Comparison of ENCODE assay signal across 11 cellular contexts in genomic region chr22:30821863-30822215, GRCh38.
DNase-seq lines count a peak whose midpoint lies in the region; ATAC-seq and TF ChIP-seq lines count a peak whose summit lies in the region.
"Had no signal": no experiment of that assay in that cellular context is flagged by ENCODE, and none has a peak within 500 bp of the region (broad histone marks: within the 10 kb centered on the region; RNA-seq: fewer than 3 reads in every experiment).

No MANE protein-coding gene starts in this region.

- H2AFZ ChIP-seq in mammary epithelial cell (ENCODE audit: low read depth, low read length) = peak overlapping the region; percentile 86

- CTCF ChIA-PET in mammary epithelial cell (lab: Charles Lee; ENCODE audit: low non-redundant PET) = no interaction called here

- no peaks in the 10 kb centered on the region for H4K20me1 ChIP-seq in mammary epithelial cell (ENCODE audit: insufficient read depth, low read length)

- H3K4me1 ChIP-seq in cardiac muscle cell (ENCODE audit: low read depth) (peaks cover 5% of the 10 kb centered on the region), mammary epithelial cell (ENCODE audit: insufficient read depth, low read length) (peaks cover 7% of the 10 kb centered on the region), lower lobe of right lung (peaks cover 11% of the 10 kb centered on the region), thoracic aorta (ENCODE audit: control insufficient read depth in 1 of 2, low read depth in 2 of 2) (peaks cover 4 to 11% of the 10 kb centered on the region in 2 donors)

- H3K4me3 ChIP-seq in cardiac muscle cell (peak overlapping the region; percentile 19), mammary epithelial cell (replicated peaks in 1 of 3; ENCODE audit: insufficient read depth in 1 of 3, low read depth in 2 of 3, low read length in 3 of 3) (peak overlapping the region; percentile 44 to 51 (median 49)), lower lobe of right lung (peak overlapping the region; percentile 49), thoracic aorta (peak overlapping the region; percentile 49)

- H3K9me3 ChIP-seq in cardiac muscle cell (ENCODE audit: low read depth) (no peaks in the 10 kb centered on the region), mammary epithelial cell (replicated peaks; ENCODE audit: insufficient read depth, low read length) (no peaks in the 10 kb centered on the region), lower lobe of right lung (no peaks in the 10 kb centered on the region), thoracic aorta (no peaks in the 10 kb centered on the region)

- H3K4me2 ChIP-seq in mammary epithelial cell (ENCODE audit: insufficient read depth, low read depth, low read length) = peak overlapping the region; percentile 97
- H3K4me2 ChIP-seq: KMS-11 had no signal

- TF ChIP-seq CTCF in cardiac muscle cell (IDR thresholded peaks at IDR 0.05; ENCODE audit: low read depth, low read length) (no peak), mammary epithelial cell (conservative IDR thresholded peaks at IDR 0.05 in 1 of 2, IDR thresholded peaks at IDR 0.05 in 1 of 2; ENCODE audit: extremely low read depth in 1 of 2, insufficient read depth in 1 of 2, low read depth in 1 of 2, low read length in 2 of 2) (no peak), lower lobe of right lung (IDR thresholded peaks at IDR 0.05) (no peak), thoracic aorta (IDR thresholded peaks at IDR 0.05) (no peak)

- DNase-seq in cardiac muscle cell (ENCODE audit: low read depth in 1 of 2, low spot score in 1 of 2) (no peak), Right ventricle myocardium superior (no peak), mammary epithelial cell (no peak), lower lobe of right lung (no peak), thoracic aorta (ENCODE audit: low spot score) (no peak), EL (no peak), NCI-H2196 (lab: John Stamatoyannopoulos, UW; ENCODE audit: unreplicated experiment) (no peak), activated gamma-delta T cell treated with Interleukin-2 at 50 U/mL for 16 hours (no peak)
- DNase-seq: CD4-positive, alpha-beta T cell; naive B cell had no signal

- H3K27me3 ChIP-seq in cardiac muscle cell (peaks cover 67% of the 10 kb centered on the region), mammary epithelial cell (ENCODE audit: insufficient read depth, low read length) (no peaks in the 10 kb centered on the region), lower lobe of right lung (ENCODE audit: low read depth) (peaks cover 50% of the 10 kb centered on the region), thoracic aorta (replicated peaks; ENCODE audit: insufficient read depth) (peaks cover 3% of the 10 kb centered on the region)

- in situ Hi-C loops in mammary epithelial cell (cut with MboI; ENCODE audit: low sequenced_read_pairs in 2 of 2) = no loop called here

- dilution Hi-C loops in mammary epithelial cell (cut with HindIII; ENCODE audit: low sequenced_read_pairs) = no loop called here

- H3K27ac ChIP-seq in cardiac muscle cell (no peak overlapping the region), mammary epithelial cell (ENCODE audit: insufficient read depth, low read depth, low read length) (no peak overlapping the region), lower lobe of right lung (no peak overlapping the region), thoracic aorta (no peak overlapping the region)
- H3K27ac ChIP-seq: KMS-11 had no signal

- no peak for ATAC-seq in Right ventricle myocardium superior (ENCODE audit: poor library complexity)
- ATAC-seq in lower lobe of right lung = no peak
- ATAC-seq in thoracic aorta (ENCODE audit: insufficient number of reproducible peaks, low FRiP score, low read depth) = no peak

- intact Hi-C loops in Right ventricle myocardium superior (cut with DNase I) (no loop called here), mammary epithelial cell (cut with micrococcal nuclease) (no loop called here), lower lobe of right lung (cut with DNase I) (no loop called here)

- no TSS peak for BruUV-seq in mammary epithelial cell (replicated peaks; lab: Mats Ljungman, UMichigan)

- H3K79me2 ChIP-seq in mammary epithelial cell (ENCODE audit: insufficient read depth, low read length) = no peaks in the 10 kb centered on the region

- no peak overlapping the region for H3K9ac ChIP-seq in mammary epithelial cell (ENCODE audit: insufficient read depth, low read length)
- H3K9ac ChIP-seq: KMS-11 had no signal

- WGBS in mammary epithelial cell (ENCODE audit: low coverage, missing lambda C conversion rate) = 51% methylated on average over 3 of the region's 8 CpGs

- no peaks in the 10 kb centered on the region for H3K36me3 ChIP-seq in cardiac muscle cell
- H3K36me3 ChIP-seq in mammary epithelial cell (ENCODE audit: insufficient read depth, low read length) = no peaks in the 10 kb centered on the region
- no peaks in the 10 kb centered on the region for H3K36me3 ChIP-seq in lower lobe of right lung
- H3K36me3 ChIP-seq in thoracic aorta = no peaks in the 10 kb centered on the region
